8 cellular contexts compared by ENCODE assay signal in the genomic region with DNA sequence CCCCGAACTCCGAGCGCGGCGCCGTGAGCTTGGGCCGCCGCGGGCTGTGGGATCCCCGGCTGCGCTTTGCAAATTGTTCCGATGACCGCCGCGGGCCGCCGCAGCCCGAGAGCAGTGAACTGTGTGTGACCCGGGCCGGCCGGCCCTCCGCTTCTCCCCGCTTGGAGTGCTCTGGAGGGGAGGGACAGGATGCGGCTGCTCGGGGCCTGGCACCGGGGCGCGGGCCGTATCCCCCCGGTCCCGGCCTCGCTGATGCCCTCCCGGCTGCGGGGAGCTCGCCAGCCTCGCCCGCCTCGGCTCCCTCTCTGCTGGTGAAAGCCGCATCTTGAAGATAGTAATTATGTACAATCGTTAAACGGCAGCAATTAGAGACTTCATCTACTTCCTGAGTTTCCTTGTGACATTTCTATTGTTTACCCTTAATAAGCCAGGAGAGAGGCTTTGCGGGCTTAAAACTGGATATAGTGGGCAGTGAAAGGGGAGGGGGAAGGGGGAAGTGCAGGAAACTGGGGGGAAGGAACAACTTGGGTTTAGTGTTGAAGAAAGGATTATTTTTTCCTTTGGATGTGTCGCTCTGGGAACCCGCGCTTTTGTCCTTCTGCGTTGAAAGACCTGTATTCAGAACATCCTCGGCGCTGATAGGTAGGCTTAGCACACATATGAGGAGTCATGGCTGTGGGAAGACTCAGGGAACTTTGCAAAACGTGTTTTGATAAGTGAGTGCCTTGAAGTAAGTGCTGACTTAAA. TPM values are rescaled to one million over a fixed set of nuclear protein-coding genes. Genes with fewer than 3 reads are reported as not detected.
DNase-seq lines count a peak whose midpoint lies in the region; ATAC-seq and TF ChIP-seq lines count a peak whose summit lies in the region.

No MANE protein-coding gene starts in this region.

- H3K4me3 ChIP-seq in HEK293 (ENCODE audit: low read depth, low read length): peak overlapping the region; percentile 73
- H3K4me3 ChIP-seq in neural cell (ENCODE audit: low read length): peak overlapping the region; percentile 84

- H2AFZ ChIP-seq in neural cell (ENCODE audit: low read depth, low read length): peak overlapping the region; percentile 31

- no peaks in the 10 kb centered on the region for H3K36me3 Mint-ChIP-seq in activated T-helper 2 cell treated with anti-CD3 and anti-CD28 coated beads, Interferon-gamma antibody, Interleukin-2, Interleukin-4, amounts not matched to agents 10 μg/mL and 5 μg/mL and 100 μg/mL, durations not matched to agents 14 hours and 24 hours and 36 hours (ENCODE audit: low read depth)

- H3K9me3 Mint-ChIP-seq in activated T-helper 2 cell treated with anti-CD3 and anti-CD28 coated beads, Interferon-gamma antibody, Interleukin-2, Interleukin-4, amounts not matched to agents 10 μg/mL and 5 μg/mL and 100 μg/mL, durations not matched to agents 14 hours and 24 hours and 36 hours: no peaks in the 10 kb centered on the region

- TF ChIP-seq EP300 in neural cell (conservative IDR thresholded peaks at IDR 0.05; ENCODE audit: poor library complexity, severe bottlenecking): no peak

- H3K27ac ChIP-seq in HEK293 (ENCODE audit: extremely low read depth, low read depth, low read length) (peak overlapping the region; percentile 95; the same call in 1 of the 2 replicates), neural cell (ENCODE audit: low read length) (no peak overlapping the region)

- CTCF ChIA-PET in HEK293 (lab: Yijun Ruan, JAX): interaction anchor here (0.8 to 1.0 kb wide), 2 partner anchors 176 to 220 kb away, joined by 3 read pairs; no protein-coding TSS in a partner anchor

- no peaks in the 10 kb centered on the region for H3K9me3 ChIP-seq in HEK293 (ENCODE audit: control insufficient read depth, insufficient read depth, low read depth, low read length)
- no peaks in the 10 kb centered on the region for H3K9me3 ChIP-seq in neural cell (ENCODE audit: low read length)

- peaks cover 37% of the 10 kb centered on the region for H3K27me3 Mint-ChIP-seq in activated T-helper 2 cell treated with anti-CD3 and anti-CD28 coated beads, Interferon-gamma antibody, Interleukin-2, Interleukin-4, amounts not matched to agents 10 μg/mL and 5 μg/mL and 100 μg/mL, durations not matched to agents 14 hours and 24 hours and 36 hours (ENCODE audit: low read depth)

- intact Hi-C loops in activated T-helper 2 cell treated with anti-CD3 and anti-CD28 coated beads, Interferon-gamma antibody, Interleukin-2, Interleukin-4, amounts not matched to agents 10 μg/mL and 5 μg/mL and 100 μg/mL, durations not matched to agents 14 hours and 24 hours and 36 hours (cut with micrococcal nuclease): loop anchor here (1.0 to 10.0 kb wide), 2 partner anchors 12 to 115 kb away; no protein-coding TSS in a partner anchor

- peak overlapping the region; percentile 68 for H3K9ac ChIP-seq in neural cell (ENCODE audit: low read length)

- H3K4me2 ChIP-seq in neural cell (ENCODE audit: low read length): peak overlapping the region; percentile 64

- H3K4me1 Mint-ChIP-seq in activated T-helper 2 cell treated with anti-CD3 and anti-CD28 coated beads, Interferon-gamma antibody, Interleukin-2, Interleukin-4, amounts not matched to agents 10 μg/mL and 5 μg/mL and 100 μg/mL, durations not matched to agents 14 hours and 24 hours and 36 hours (ENCODE audit: low read depth): peaks cover 22% of the 10 kb centered on the region

- H3K27ac Mint-ChIP-seq in activated T-helper 2 cell treated with anti-CD3 and anti-CD28 coated beads, Interferon-gamma antibody, Interleukin-2, Interleukin-4, amounts not matched to agents 10 μg/mL and 5 μg/mL and 100 μg/mL, durations not matched to agents 14 hours and 24 hours and 36 hours: peak overlapping the region; percentile 13

- ATAC-seq in GM21619 (IDR thresholded peaks at IDR 0.05; ENCODE audit: unreplicated experiment): no peak

- H3K79me2 ChIP-seq in neural cell (replicated peaks; ENCODE audit: insufficient read depth, low read length): peaks cover 53% of the 10 kb centered on the region

- H3K27me3 ChIP-seq in neural cell (ENCODE audit: insufficient read depth, low read depth, low read length): peaks cover 5% of the 10 kb centered on the region

- H3K9me2 ChIP-seq in neural cell (ENCODE audit: insufficient read depth, low read length): no peaks in the 10 kb centered on the region

- TF ChIP-seq CTCF in HEK293 (tag by site-specific recombination; IDR thresholded peaks at IDR 0.05): no peak
- no peak for TF ChIP-seq CTCF in neural cell (IDR thresholded peaks at IDR 0.05; ENCODE audit: poor library complexity, severe bottlenecking)

- H3K36me3 ChIP-seq in HEK293 (ENCODE audit: control insufficient read depth in 2 of 2, insufficient read depth in 1 of 2, low read length in 2 of 2) (no peaks in the 10 kb centered on the region), neural cell (ENCODE audit: insufficient read depth, low read length) (no peaks in the 10 kb centered on the region)

- peak overlapping the region; percentile 71 for H3K4me3 Mint-ChIP-seq in activated T-helper 2 cell treated with anti-CD3 and anti-CD28 coated beads, Interferon-gamma antibody, Interleukin-2, Interleukin-4, amounts not matched to agents 10 μg/mL and 5 μg/mL and 100 μg/mL, durations not matched to agents 14 hours and 24 hours and 36 hours (ENCODE audit: low read depth)

- TF ChIP-seq RAD21 in neural cell (conservative IDR thresholded peaks at IDR 0.05): peak; percentile 37

- POLR2A ChIA-PET in HEK293 (lab: Yijun Ruan, JAX): interaction anchor here (1.0 kb wide), 1 partner anchor 82 kb away, joined by 3 read pairs; no protein-coding TSS in a partner anchor

- H4K20me1 ChIP-seq in neural cell (ENCODE audit: insufficient read depth): no peaks in the 10 kb centered on the region

- DNase-seq in D341Med (ENCODE audit: low spot score) (peak; percentile 62), NCI-H82 (lab: John Stamatoyannopoulos, UW) (peak; percentile 95), germinal center (ENCODE audit: low spot score) (peak; percentile 14), cerebellar nuclear complex (lab: John Stamatoyannopoulos, UW) (no peak)
- DNase-seq in activated T-helper 2 cell treated with anti-CD3 and anti-CD28 coated beads, Interferon-gamma antibody, Interleukin-2, Interleukin-4, amounts not matched to agents 10 μg/mL and 5 μg/mL and 100 μg/mL, durations not matched to agents 14 hours and 24 hours and 36 hours (ENCODE audit: low spot score): peak; percentile 15

- peaks cover 7% of the 10 kb centered on the region for H3F3A ChIP-seq in neural cell (ENCODE audit: insufficient read depth, low read length, poor library complexity, severe bottlenecking)

- peaks cover 27% of the 10 kb centered on the region for H3K4me1 ChIP-seq in HEK293 (ENCODE audit: control insufficient read depth, insufficient read depth, low read length)

TF ChIP-seq in HEK293, 187 proteins besides CTCF, POLR2A, EP300 and RAD21 (continues in another document):
- TF ChIP-seq GLI2 (tag by site-specific recombination; IDR thresholded peaks at IDR 0.05; ENCODE audit: borderline replicate concordance, low read depth): no peak
- TF ChIP-seq ZNF629 (tag by site-specific recombination; IDR thresholded peaks at IDR 0.05): no peak
- no peak for TF ChIP-seq MZF1 (tag by site-specific recombination; IDR thresholded peaks at IDR 0.05; ENCODE audit: borderline replicate concordance)
- TF ChIP-seq, protein P1, sequence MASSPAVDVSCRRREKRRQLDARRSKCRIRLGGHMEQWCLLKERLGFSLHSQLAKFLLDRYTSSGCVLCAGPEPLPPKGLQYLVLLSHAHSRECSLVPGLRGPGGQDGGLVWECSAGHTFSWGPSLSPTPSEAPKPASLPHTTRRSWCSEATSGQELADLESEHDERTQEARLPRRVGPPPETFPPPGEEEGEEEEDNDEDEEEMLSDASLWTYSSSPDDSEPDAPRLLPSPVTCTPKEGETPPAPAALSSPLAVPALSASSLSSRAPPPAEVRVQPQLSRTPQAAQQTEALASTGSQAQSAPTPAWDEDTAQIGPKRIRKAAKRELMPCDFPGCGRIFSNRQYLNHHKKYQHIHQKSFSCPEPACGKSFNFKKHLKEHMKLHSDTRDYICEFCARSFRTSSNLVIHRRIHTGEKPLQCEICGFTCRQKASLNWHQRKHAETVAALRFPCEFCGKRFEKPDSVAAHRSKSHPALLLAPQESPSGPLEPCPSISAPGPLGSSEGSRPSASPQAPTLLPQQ (tag by site-specific recombination; IDR thresholded peaks at IDR 0.05): no peak

TF ChIP-seq in neural cell, 6 proteins besides CTCF, POLR2A, EP300 and RAD21:
- TF ChIP-seq TAF1 (IDR thresholded peaks at IDR 0.05; ENCODE audit: low read depth) (peak; percentile 57), MXI1 (conservative IDR thresholded peaks at IDR 0.05; ENCODE audit: poor library complexity, severe bottlenecking) (peak; percentile 29), POLR2AphosphoS5 (IDR thresholded peaks at IDR 0.05) (no peak), EZH2 (IDR thresholded peaks at IDR 0.05; ENCODE audit: borderline replicate concordance, insufficient read depth, low read length, poor library complexity, severe bottlenecking) (no peak)
- TF ChIP-seq, protein P2, sequence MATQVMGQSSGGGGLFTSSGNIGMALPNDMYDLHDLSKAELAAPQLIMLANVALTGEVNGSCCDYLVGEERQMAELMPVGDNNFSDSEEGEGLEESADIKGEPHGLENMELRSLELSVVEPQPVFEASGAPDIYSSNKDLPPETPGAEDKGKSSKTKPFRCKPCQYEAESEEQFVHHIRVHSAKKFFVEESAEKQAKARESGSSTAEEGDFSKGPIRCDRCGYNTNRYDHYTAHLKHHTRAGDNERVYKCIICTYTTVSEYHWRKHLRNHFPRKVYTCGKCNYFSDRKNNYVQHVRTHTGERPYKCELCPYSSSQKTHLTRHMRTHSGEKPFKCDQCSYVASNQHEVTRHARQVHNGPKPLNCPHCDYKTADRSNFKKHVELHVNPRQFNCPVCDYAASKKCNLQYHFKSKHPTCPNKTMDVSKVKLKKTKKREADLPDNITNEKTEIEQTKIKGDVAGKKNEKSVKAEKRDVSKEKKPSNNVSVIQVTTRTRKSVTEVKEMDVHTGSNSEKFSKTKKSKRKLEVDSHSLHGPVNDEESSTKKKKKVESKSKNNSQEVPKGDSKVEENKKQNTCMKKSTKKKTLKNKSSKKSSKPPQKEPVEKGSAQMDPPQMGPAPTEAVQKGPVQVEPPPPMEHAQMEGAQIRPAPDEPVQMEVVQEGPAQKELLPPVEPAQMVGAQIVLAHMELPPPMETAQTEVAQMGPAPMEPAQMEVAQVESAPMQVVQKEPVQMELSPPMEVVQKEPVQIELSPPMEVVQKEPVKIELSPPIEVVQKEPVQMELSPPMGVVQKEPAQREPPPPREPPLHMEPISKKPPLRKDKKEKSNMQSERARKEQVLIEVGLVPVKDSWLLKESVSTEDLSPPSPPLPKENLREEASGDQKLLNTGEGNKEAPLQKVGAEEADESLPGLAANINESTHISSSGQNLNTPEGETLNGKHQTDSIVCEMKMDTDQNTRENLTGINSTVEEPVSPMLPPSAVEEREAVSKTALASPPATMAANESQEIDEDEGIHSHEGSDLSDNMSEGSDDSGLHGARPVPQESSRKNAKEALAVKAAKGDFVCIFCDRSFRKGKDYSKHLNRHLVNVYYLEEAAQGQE (IDR thresholded peaks at IDR 0.05; ENCODE audit: borderline replicate concordance): no peak
TF ChIP-seq in neural cell: peak in this region for 2.

RNA-seq across cellular contexts. Expression of a gene that starts 1.2 kb away (rescaled TPM):
- total RNA-seq in activated T-helper 2 cell treated with anti-CD3 and anti-CD28 coated beads, Interferon-gamma antibody, Interleukin-2, Interleukin-4, amounts not matched to agents 10 μg/mL and 5 μg/mL and 100 μg/mL, durations not matched to agents 14 hours and 24 hours and 36 hours: 2.3 and 2.8 TPM in 2 replicates
- 4.5 and 5.3 TPM in 2 replicates for polyA plus RNA-seq in neural cell
- 14.1 and 14.9 TPM in 2 replicates for polyA minus RNA-seq in neural cell

Comparison
In these comparisons a context has a peak if more than half of its experiments do, and no peak if none do; other contexts are left out.
1. DNase-seq: peak in D341Med (single experiment), NCI-H82 (single experiment), activated T-helper 2 cell treated with anti-CD3 and anti-CD28 coated beads, Interferon-gamma antibody, Interleukin-2, Interleukin-4, amounts not matched to agents 10 μg/mL and 5 μg/mL and 100 μg/mL, durations not matched to agents 14 hours and 24 hours and 36 hours (single experiment) and germinal center (single experiment); none in cerebellar nuclear complex (0 of 2).